ENCODE assay signal across 9 cellular contexts in the genomic region with DNA sequence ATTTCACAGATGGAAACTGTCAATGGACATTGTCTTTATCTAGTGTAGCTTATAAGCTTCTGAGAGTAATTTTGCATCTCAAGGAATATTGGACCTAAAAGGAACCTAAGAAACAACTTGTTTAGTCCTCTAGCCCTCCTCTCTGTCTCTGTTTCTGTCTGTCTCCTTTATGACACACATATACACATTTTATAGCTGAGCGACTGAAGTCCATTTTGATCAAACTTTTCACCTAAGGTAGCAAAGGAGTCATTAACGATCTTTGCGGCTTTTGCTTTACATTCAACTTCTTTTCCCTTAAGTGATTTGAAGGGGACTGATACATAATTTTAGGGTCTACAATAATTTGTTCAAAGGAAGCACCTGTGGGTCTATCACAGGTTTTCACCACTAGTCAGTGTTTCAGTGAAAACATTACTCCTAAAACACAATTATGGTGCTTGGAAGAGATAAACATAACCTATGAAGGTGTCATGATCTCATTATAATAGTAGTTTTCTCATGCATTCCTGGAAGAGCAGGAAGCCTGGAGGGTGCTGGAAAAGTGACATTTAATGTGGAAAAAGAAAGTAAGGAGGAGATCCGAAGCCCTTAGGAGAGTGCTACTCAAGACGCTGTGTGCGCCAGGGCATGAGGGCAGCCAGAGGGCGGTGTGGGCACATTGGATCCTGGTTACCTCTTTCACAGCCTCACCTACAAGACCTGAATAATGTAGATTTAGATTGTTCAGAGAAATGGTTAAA.
A peak's percentile ranks its signal among the peaks of the same experiment; 100 is the strongest.
DNase-seq lines count a peak whose midpoint lies in the region; ATAC-seq and TF ChIP-seq lines count a peak whose summit lies in the region.
"Had no signal": no experiment of that assay in that cellular context is flagged by ENCODE, and none has a peak within 500 bp of the region (broad histone marks: within the 10 kb centered on the region; RNA-seq: fewer than 3 reads in every experiment).

No MANE protein-coding gene starts in this region.

- ATAC-seq in GM21360 (IDR thresholded peaks at IDR 0.05; ENCODE audit: unreplicated experiment) (peak; percentile 71), HG03045 (IDR thresholded peaks at IDR 0.05; ENCODE audit: unreplicated experiment) (no peak)

- H3K36me3 ChIP-seq in Peyer's patch: no peaks in the 10 kb centered on the region
- H3K36me3 ChIP-seq: HAP-1 had no signal

- no peaks in the 10 kb centered on the region for H3K9me3 ChIP-seq in Peyer's patch
- H3K9me3 ChIP-seq: HAP-1 had no signal

- no peaks in the 10 kb centered on the region for H3K4me1 ChIP-seq in Peyer's patch
- H3K4me1 ChIP-seq: HAP-1 had no signal

- intact Hi-C loops in cardiac septum (cut with DNase I): no loop called here

- DNase-seq in AG08396 (ENCODE audit: low spot score) (peak; percentile 31), Peyer's patch (peak; percentile 58 to 89 (median 74)), activated gamma-delta T cell treated with Interleukin-2 at 50 U/mL for 16 hours (peak; percentile 42), cardiac septum (ENCODE audit: low spot score) (peak; percentile 75), NCI-H1105 (lab: John Stamatoyannopoulos, UW) (no peak)
- peak; percentile 49 for DNase-seq in stimulated activated CD4-positive, alpha-beta T cell treated with anti-CD3 and anti-CD28 coated beads, Interleukin-12 subunit alpha, Interleukin-12 subunit beta, amount 100 ng/mL, for 4 hours

- peak overlapping the region in 2 of 4 donors; percentile 9 to 31 for H3K4me3 ChIP-seq in Peyer's patch
- H3K4me3 ChIP-seq: HAP-1 had no signal

- TF ChIP-seq CTCF in Peyer's patch (IDR thresholded peaks at IDR 0.05): peak in 5 of 6 experiments; percentile 9 to 85 (median 80)

- H3K27me3 ChIP-seq in Peyer's patch: no peaks in the 10 kb centered on the region

- H3K27ac ChIP-seq in Peyer's patch: no peak overlapping the region

- TF ChIP-seq POLR2A in Peyer's patch (IDR thresholded peaks at IDR 0.05): no peak
